ENCODE assay signal across 28 cellular contexts in the genomic region with DNA sequence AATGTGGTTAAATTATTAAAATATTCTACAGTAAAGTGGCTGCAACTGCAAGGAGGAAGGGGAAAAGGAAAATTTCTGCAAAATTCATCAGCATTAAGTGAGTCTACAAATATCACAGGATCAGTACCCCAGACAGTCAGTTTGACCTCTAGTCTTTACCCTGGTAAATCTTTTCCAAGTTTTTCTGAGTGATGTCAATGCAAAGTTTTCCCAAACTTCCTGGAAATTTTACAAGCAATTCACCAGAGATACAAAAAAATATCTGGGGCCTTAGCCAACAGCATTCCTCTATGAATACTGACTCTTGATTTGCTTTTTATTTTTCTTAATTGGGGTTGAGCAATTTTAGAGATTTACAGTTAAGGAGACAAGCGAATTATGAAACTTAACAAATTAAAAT.
A peak's percentile ranks its signal among the peaks of the same experiment; 100 is the strongest.
DNase-seq lines count a peak whose midpoint lies in the region; ATAC-seq, FAIRE-seq and TF ChIP-seq lines count a peak whose summit lies in the region.
"Had no signal": no experiment of that assay in that cellular context is flagged by ENCODE, and none has a peak within 500 bp of the region (broad histone marks: within the 10 kb centered on the region; RNA-seq: fewer than 3 reads in every experiment).

No MANE protein-coding gene starts in this region.

- no peaks in the 10 kb centered on the region for H3K27me3 ChIP-seq in adipocyte (replicated peaks; ENCODE audit: control insufficient read depth, insufficient read depth, low read length)
- H3K27me3 ChIP-seq in heart right ventricle, result no peaks in the 10 kb centered on the region
- H3K27me3 ChIP-seq: BLaER1, breast epithelium, hepatocyte, sigmoid colon, stomach had no signal

- DNase-seq in AG20443 (ENCODE audit: low spot score) (peak; percentile 45), adipocyte (ENCODE audit: low read depth) (peak; percentile 53), heart right ventricle (no peak), renal cortical epithelial cell (ENCODE audit: low read depth) (peak; percentile 28), HTR-8/SVneo (ENCODE audit: insufficient read length, low spot score) (no peak), chondrocyte (ENCODE audit: low spot score) (no peak)
- no peak for DNase-seq in activated CD4-positive, alpha-beta memory T cell treated with anti-CD3 and anti-CD28 coated beads, Interleukin-2, amount 10 ng/mL, durations not matched to agents 7 days and 5 days
- DNase-seq: activated CD4-positive, alpha-beta memory T cell treated with anti-CD3 and anti-CD28 coated beads for 36 hours; activated T-cell treated with anti-CD3 and anti-CD28 coated beads, Interleukin-2, amount 50 U/mL, for 72 hours; dorsolateral prefrontal cortex; HFFc6; islet precursor cell; mucosa of descending colon; NCI-H1092; NCI-H526 treated with DMSO at 0.1 percent for 48 hours; SIG-M5; sigmoid colon; stomach; T-helper 2 cell; WERI-Rb-1 had no signal

- TF ChIP-seq CTCF in heart right ventricle (IDR thresholded peaks at IDR 0.05) (no peak), chondrocyte (IDR thresholded peaks at IDR 0.05) (no peak)

- H3K4me3 ChIP-seq in adipocyte (ENCODE audit: low read length) (peak overlapping the region; percentile 73), heart right ventricle (no peak overlapping the region)
- H3K4me3 ChIP-seq: BLaER1, hepatocyte, mucosa of descending colon, sigmoid colon, stomach had no signal

- WGBS in heart right ventricle, 2 donors, result 32 to 70% methylated on average over 1 of the region's 1 CpG

- intact Hi-C loops in heart right ventricle (cut with DNase I), result loop anchor here in 2 of 10 donors (10.0 kb wide), 1 partner anchor 537 kb away; a partner anchor contains a TSS

- peaks cover 10% of the 10 kb centered on the region for H3K9me3 Mint-ChIP-seq in activated CD4-positive, alpha-beta memory T cell treated with anti-CD3 and anti-CD28 coated beads, Interleukin-2, amount 10 ng/mL, durations not matched to agents 7 days and 5 days
- peaks cover 16% of the 10 kb centered on the region for H3K9me3 Mint-ChIP-seq in chondrocyte (ENCODE audit: low read depth)

- no peak overlapping the region for H3K9ac ChIP-seq in adipocyte (ENCODE audit: low read length)
- H3K9ac ChIP-seq: BLaER1, KMS-11 had no signal

- no peaks in the 10 kb centered on the region for H3K27me3 Mint-ChIP-seq in activated CD4-positive, alpha-beta memory T cell treated with anti-CD3 and anti-CD28 coated beads, Interleukin-2, amount 10 ng/mL, durations not matched to agents 7 days and 5 days
- no peaks in the 10 kb centered on the region for H3K27me3 Mint-ChIP-seq in chondrocyte (ENCODE audit: low read depth)
- H3K27me3 Mint-ChIP-seq: activated CD4-positive, alpha-beta memory T cell treated with anti-CD3 and anti-CD28 coated beads for 36 hours had no signal

- no peaks in the 10 kb centered on the region for H3K36me3 Mint-ChIP-seq in activated CD4-positive, alpha-beta memory T cell treated with anti-CD3 and anti-CD28 coated beads, Interleukin-2, amount 10 ng/mL, durations not matched to agents 7 days and 5 days (ENCODE audit: low read depth)
- H3K36me3 Mint-ChIP-seq in chondrocyte (ENCODE audit: low read depth), result peaks cover 8% of the 10 kb centered on the region
- H3K36me3 Mint-ChIP-seq: activated CD4-positive, alpha-beta memory T cell treated with anti-CD3 and anti-CD28 coated beads for 36 hours; activated naive CD4-positive, alpha-beta T cell treated with anti-CD3 and anti-CD28 coated beads, Interleukin-2, amount 50 U/mL, for 72 hours had no signal

- no peaks in the 10 kb centered on the region for H3K4me1 Mint-ChIP-seq in activated CD4-positive, alpha-beta memory T cell treated with anti-CD3 and anti-CD28 coated beads, Interleukin-2, amount 10 ng/mL, durations not matched to agents 7 days and 5 days
- peaks cover 26% of the 10 kb centered on the region for H3K4me1 Mint-ChIP-seq in chondrocyte (ENCODE audit: low read depth)

- ATAC-seq in heart right ventricle (peak in 7 of 8 donors; percentile 68 to 90 (median 82)), HG02571 (IDR thresholded peaks at IDR 0.05; ENCODE audit: unreplicated experiment) (no peak)
- ATAC-seq: activated naive CD4-positive, alpha-beta T cell treated with anti-CD3 and anti-CD28 coated beads, Interleukin-2, amount 50 U/mL, for 72 hours; activated T-cell treated with anti-CD3 and anti-CD28 coated beads, Interleukin-2, amount 50 U/mL, for 72 hours; mucosa of descending colon had no signal

- CTCF ChIA-PET in activated CD4-positive, alpha-beta memory T cell treated with anti-CD3 and anti-CD28 coated beads, Interleukin-2, amount 10 ng/mL, durations not matched to agents 7 days and 5 days (lab: Charles Lee), result no interaction called here

- H3K4me3 Mint-ChIP-seq in activated CD4-positive, alpha-beta memory T cell treated with anti-CD3 and anti-CD28 coated beads, Interleukin-2, amount 10 ng/mL, durations not matched to agents 7 days and 5 days, result no peak overlapping the region
- H3K4me3 Mint-ChIP-seq in chondrocyte (ENCODE audit: unreplicated experiment), result no peak overlapping the region
- H3K4me3 Mint-ChIP-seq: activated CD4-positive, alpha-beta memory T cell treated with anti-CD3 and anti-CD28 coated beads for 36 hours; activated T-cell treated with anti-CD3 and anti-CD28 coated beads, Interleukin-2, amount 50 U/mL, for 72 hours; HFFc6 had no signal

- H3K4me1 ChIP-seq in adipocyte (ENCODE audit: control insufficient read depth, insufficient read depth, low read length), result peaks cover 27% of the 10 kb centered on the region
- H3K4me1 ChIP-seq in heart right ventricle, result peaks cover 0 to 25% (median 16%) of the 10 kb centered on the region in 9 donors
- H3K4me1 ChIP-seq: BLaER1 had no signal

- H3K27ac Mint-ChIP-seq in activated CD4-positive, alpha-beta memory T cell treated with anti-CD3 and anti-CD28 coated beads, Interleukin-2, amount 10 ng/mL, durations not matched to agents 7 days and 5 days, result no peak overlapping the region
- no peak overlapping the region for H3K27ac Mint-ChIP-seq in chondrocyte (ENCODE audit: unreplicated experiment)
- H3K27ac Mint-ChIP-seq: activated CD4-positive, alpha-beta memory T cell treated with anti-CD3 and anti-CD28 coated beads for 36 hours; activated naive CD4-positive, alpha-beta T cell treated with anti-CD3 and anti-CD28 coated beads, Interleukin-2, amount 50 U/mL, for 72 hours; activated T-cell treated with anti-CD3 and anti-CD28 coated beads, Interleukin-2, amount 50 U/mL, for 72 hours; HFFc6 had no signal

- H3K36me3 ChIP-seq in adipocyte (ENCODE audit: control insufficient read depth, insufficient read depth, low read length, severe bottlenecking) (no peaks in the 10 kb centered on the region), heart right ventricle (no peaks in the 10 kb centered on the region)
- H3K36me3 ChIP-seq: BLaER1, breast epithelium, sigmoid colon, stomach, WERI-Rb-1 had no signal

- peak overlapping the region in 4 of 10 donors; percentile 54 to 79 (median 69) for H3K27ac ChIP-seq in heart right ventricle
- H3K27ac ChIP-seq: BLaER1, dorsolateral prefrontal cortex, hepatocyte, KMS-11, WERI-Rb-1 had no signal

- H3K9me3 ChIP-seq in adipocyte (ENCODE audit: control insufficient read depth, low read length) (peaks cover 15% of the 10 kb centered on the region), heart right ventricle (peaks cover 0 to 13% (median 0%) of the 10 kb centered on the region in 11 donors)
- H3K9me3 ChIP-seq: BLaER1, mucosa of descending colon, stomach had no signal

- FAIRE-seq in HTR-8/SVneo (lab: Jason Lieb, UNC), result no peak
- FAIRE-seq: G401.6, GM12892 had no signal

- POLR2A ChIA-PET in activated CD4-positive, alpha-beta memory T cell treated with anti-CD3 and anti-CD28 coated beads, Interleukin-2, amount 10 ng/mL, durations not matched to agents 7 days and 5 days (lab: Charles Lee), result no interaction called here

Comparison
In these comparisons a context has a peak if more than half of its experiments do, and no peak if none do; other contexts are left out.
1. DNase-seq: peak in AG20443 (single experiment), adipocyte (single experiment) and renal cortical epithelial cell (single experiment); none in heart right ventricle (0 of 2), HTR-8/SVneo (single experiment), activated CD4-positive, alpha-beta memory T cell treated with anti-CD3 and anti-CD28 coated beads, Interleukin-2, amount 10 ng/mL, durations not matched to agents 7 days and 5 days (single experiment) and chondrocyte (single experiment).